Comparison of ENCODE assay signal across 1 cellular context in genomic region chr3:16240229-16241023, GRCh38.
A peak's percentile ranks its signal among the peaks of the same experiment; 100 is the strongest.
TF ChIP-seq lines count a peak whose summit lies in the region.

No MANE protein-coding gene starts in this region.

TF ChIP-seq in liver, 16 proteins besides CTCF, POLR2A, EP300 and RAD21 (continued from another document):
- TF ChIP-seq HNF4A (conservative IDR thresholded peaks at IDR 0.05) (peak; percentile 27 to 36), MAX (IDR thresholded peaks at IDR 0.05) (no peak), HNF4G (IDR thresholded peaks at IDR 0.05) (no peak)
